ENCODE assay signal across 1 cellular context in the genomic region with DNA sequence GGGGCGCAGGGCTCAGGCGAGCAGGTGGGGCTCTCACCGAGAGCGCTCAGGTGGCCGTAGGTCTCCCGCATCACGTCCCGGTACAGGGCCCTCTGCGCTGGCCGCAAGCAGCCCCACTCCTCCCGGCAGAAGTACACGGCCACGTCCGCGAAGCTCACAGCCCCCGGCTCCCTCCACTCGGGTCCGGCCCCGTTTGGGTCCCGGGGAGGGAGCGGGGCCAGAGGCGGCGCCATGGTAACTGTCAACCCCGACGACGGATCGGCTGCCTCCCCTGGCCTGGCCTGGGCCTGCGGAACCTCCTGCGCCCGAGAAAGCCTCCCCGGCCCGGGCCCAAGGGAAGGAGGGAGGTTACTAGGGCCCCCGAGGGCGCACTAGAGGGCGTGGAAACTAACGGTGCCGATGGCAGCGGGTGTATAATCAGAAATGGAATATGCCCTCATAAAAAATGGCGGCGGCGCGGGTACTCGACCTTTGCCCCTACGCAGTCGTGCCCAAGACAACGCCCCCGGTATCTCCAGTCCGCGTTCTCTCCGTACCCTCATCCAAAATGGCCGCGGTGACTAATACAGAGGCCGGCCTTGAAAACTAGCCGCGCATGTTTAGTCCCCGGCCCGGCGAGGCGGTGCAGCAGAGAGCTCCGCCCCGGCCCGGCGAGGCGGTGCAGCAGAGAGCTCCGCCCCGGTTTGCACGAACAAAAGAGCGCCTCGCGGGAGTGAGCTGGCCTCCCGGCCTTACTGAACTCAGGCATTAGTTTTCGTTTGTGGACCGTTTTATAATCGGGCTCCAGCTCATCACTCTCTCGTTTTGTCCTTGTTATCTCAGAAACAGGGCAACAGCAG.
TF ChIP-seq lines count a peak whose summit lies in the region.

A gene (minus strand): TSS at position 425 of the 839 bp plus-strand sequence. CDS start 192 bp downstream, at position 233.

TF ChIP-seq in HEK293, 187 proteins besides CTCF, POLR2A, EP300 and RAD21 (continued from another document and continues in another):
- TF ChIP-seq, protein P1, sequence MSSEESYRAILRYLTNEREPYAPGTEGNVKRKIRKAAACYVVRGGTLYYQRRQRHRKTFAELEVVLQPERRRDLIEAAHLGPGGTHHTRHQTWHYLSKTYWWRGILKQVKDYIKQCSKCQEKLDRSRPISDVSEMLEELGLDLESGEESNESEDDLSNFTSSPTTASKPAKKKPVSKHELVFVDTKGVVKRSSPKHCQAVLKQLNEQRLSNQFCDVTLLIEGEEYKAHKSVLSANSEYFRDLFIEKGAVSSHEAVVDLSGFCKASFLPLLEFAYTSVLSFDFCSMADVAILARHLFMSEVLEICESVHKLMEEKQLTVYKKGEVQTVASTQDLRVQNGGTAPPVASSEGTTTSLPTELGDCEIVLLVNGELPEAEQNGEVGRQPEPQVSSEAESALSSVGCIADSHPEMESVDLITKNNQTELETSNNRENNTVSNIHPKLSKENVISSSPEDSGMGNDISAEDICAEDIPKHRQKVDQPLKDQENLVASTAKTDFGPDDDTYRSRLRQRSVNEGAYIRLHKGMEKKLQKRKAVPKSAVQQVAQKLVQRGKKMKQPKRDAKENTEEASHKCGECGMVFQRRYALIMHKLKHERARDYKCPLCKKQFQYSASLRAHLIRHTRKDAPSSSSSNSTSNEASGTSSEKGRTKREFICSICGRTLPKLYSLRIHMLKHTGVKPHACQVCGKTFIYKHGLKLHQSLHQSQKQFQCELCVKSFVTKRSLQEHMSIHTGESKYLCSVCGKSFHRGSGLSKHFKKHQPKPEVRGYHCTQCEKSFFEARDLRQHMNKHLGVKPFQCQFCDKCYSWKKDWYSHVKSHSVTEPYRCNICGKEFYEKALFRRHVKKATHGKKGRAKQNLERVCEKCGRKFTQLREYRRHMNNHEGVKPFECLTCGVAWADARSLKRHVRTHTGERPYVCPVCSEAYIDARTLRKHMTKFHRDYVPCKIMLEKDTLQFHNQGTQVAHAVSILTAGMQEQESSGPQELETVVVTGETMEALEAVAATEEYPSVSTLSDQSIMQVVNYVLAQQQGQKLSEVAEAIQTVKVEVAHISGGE (tag by site-specific recombination; conservative IDR thresholded peaks at IDR 0.05; ENCODE audit: low read depth): peak; percentile 91
- TF ChIP-seq MYNN (tag by site-specific recombination; IDR thresholded peaks at IDR 0.05; ENCODE audit: borderline replicate concordance) (0 out of 2 replicates have a peak, but pooled peaks have one; percentile 35), SETDB1 (IDR thresholded peaks at IDR 0.05; ENCODE audit: insufficient read length, low read length) (no peak), ZNF544 (tag by site-specific recombination; IDR thresholded peaks at IDR 0.05) (no peak), GLIS1 (tag by site-specific recombination; IDR thresholded peaks at IDR 0.05) (peak; percentile 33; the same call in 1 of the 2 replicates), ZNF626 (tag by site-specific recombination; IDR thresholded peaks at IDR 0.05) (no peak), ZNF558 (tag by site-specific recombination; IDR thresholded peaks at IDR 0.05) (no peak), SCRT2 (tag by site-specific recombination; IDR thresholded peaks at IDR 0.05) (peak; percentile 56; the same call in 1 of the 2 replicates), ZNF155 (tag by site-specific recombination; IDR thresholded peaks at IDR 0.05) (no peak), ZNF501 (tag by site-specific recombination; IDR thresholded peaks at IDR 0.05) (peak; percentile 68), ZNF664 (tag by site-specific recombination; IDR thresholded peaks at IDR 0.05) (no peak), ZNF138 (tag by site-specific recombination; IDR thresholded peaks at IDR 0.05; ENCODE audit: borderline replicate concordance) (no peak), ZNF302 (tag by site-specific recombination; IDR thresholded peaks at IDR 0.05; ENCODE audit: low read depth) (no peak), RBAK (tag by site-specific recombination; IDR thresholded peaks at IDR 0.05) (no peak), ZNF792 (tag by site-specific recombination; IDR thresholded peaks at IDR 0.05) (no peak), ZNF426 (tag by site-specific recombination; IDR thresholded peaks at IDR 0.05) (no peak), ZNF404 (tag by site-specific recombination; IDR thresholded peaks at IDR 0.05) (no peak), ZNF324 (tag by site-specific recombination; IDR thresholded peaks at IDR 0.05) (no peak), ZNF776 (tag by site-specific recombination; IDR thresholded peaks at IDR 0.05; ENCODE audit: borderline replicate concordance) (no peak), GLIS2 (tag by site-specific recombination; IDR thresholded peaks at IDR 0.05) (peak; percentile 91), ZBTB7A (tag by site-specific recombination; IDR thresholded peaks at IDR 0.05; ENCODE audit: low read depth) (peak; percentile 87), SP3 (tag by site-specific recombination; IDR thresholded peaks at IDR 0.05) (peak; percentile 99), ZNF140 (tag by site-specific recombination; IDR thresholded peaks at IDR 0.05) (no peak), KLF7 (tag by site-specific recombination; IDR thresholded peaks at IDR 0.05; ENCODE audit: borderline replicate concordance) (peak; percentile 88)
- TF ChIP-seq, protein P2, sequence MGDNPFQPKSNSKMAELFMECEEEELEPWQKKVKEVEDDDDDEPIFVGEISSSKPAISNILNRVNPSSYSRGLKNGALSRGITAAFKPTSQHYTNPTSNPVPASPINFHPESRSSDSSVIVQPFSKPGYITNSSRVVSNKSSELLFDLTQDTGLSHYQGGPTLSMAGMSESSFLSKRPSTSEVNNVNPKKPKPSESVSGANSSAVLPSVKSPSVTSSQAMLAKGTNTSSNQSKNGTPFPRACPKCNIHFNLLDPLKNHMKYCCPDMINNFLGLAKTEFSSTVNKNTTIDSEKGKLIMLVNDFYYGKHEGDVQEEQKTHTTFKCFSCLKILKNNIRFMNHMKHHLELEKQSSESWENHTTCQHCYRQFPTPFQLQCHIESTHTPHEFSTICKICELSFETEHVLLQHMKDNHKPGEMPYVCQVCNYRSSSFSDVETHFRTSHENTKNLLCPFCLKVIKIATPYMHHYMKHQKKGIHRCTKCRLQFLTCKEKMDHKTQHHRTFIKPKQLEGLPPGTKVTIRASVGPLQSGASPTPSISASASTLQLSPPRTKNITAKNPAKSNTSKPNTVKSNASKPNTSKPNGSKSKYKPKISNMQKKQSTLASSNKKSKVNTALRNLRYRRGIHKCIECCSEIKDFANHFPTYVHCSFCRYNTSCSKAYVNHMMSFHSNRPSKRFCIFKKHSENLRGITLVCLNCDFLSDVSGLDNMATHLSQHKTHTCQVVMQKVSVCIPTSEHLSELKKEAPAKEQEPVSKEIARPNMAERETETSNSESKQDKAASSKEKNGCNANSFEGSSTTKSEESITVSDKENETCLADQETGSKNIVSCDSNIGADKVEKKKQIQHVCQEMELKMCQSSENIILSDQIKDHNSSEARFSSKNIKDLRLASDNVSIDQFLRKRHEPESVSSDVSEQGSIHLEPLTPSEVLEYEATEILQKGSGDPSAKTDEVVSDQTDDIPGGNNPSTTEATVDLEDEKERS (tag by site-specific recombination; IDR thresholded peaks at IDR 0.05): no peak
- TF ChIP-seq, protein P3, sequence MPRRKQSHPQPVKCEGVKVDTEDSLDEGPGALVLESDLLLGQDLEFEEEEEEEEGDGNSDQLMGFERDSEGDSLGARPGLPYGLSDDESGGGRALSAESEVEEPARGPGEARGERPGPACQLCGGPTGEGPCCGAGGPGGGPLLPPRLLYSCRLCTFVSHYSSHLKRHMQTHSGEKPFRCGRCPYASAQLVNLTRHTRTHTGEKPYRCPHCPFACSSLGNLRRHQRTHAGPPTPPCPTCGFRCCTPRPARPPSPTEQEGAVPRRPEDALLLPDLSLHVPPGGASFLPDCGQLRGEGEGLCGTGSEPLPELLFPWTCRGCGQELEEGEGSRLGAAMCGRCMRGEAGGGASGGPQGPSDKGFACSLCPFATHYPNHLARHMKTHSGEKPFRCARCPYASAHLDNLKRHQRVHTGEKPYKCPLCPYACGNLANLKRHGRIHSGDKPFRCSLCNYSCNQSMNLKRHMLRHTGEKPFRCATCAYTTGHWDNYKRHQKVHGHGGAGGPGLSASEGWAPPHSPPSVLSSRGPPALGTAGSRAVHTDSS (tag by site-specific recombination; IDR thresholded peaks at IDR 0.05): no peak
- TF ChIP-seq, protein P4, sequence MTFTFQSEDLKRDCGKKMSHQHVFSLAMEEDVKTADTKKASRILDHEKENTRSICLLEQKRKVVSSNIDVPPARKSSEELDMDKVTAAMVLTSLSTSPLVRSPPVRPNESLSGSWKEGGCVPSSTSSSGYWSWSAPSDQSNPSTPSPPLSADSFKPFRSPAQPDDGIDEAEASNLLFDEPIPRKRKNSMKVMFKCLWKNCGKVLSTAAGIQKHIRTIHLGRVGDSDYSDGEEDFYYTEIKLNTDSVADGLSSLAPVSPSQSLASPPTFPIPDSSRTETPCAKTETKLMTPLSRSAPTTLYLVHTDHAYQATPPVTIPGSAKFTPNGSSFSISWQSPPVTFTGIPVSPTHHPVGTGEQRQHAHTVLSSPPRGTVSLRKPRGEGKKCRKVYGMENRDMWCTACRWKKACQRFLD (tag by site-specific recombination; IDR thresholded peaks at IDR 0.05): no peak
- TF ChIP-seq, protein P5, sequence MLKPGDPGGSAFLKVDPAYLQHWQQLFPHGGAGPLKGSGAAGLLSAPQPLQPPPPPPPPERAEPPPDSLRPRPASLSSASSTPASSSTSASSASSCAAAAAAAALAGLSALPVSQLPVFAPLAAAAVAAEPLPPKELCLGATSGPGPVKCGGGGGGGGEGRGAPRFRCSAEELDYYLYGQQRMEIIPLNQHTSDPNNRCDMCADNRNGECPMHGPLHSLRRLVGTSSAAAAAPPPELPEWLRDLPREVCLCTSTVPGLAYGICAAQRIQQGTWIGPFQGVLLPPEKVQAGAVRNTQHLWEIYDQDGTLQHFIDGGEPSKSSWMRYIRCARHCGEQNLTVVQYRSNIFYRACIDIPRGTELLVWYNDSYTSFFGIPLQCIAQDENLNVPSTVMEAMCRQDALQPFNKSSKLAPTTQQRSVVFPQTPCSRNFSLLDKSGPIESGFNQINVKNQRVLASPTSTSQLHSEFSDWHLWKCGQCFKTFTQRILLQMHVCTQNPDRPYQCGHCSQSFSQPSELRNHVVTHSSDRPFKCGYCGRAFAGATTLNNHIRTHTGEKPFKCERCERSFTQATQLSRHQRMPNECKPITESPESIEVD (tag by site-specific recombination; IDR thresholded peaks at IDR 0.05): no peak
- TF ChIP-seq, protein P6, sequence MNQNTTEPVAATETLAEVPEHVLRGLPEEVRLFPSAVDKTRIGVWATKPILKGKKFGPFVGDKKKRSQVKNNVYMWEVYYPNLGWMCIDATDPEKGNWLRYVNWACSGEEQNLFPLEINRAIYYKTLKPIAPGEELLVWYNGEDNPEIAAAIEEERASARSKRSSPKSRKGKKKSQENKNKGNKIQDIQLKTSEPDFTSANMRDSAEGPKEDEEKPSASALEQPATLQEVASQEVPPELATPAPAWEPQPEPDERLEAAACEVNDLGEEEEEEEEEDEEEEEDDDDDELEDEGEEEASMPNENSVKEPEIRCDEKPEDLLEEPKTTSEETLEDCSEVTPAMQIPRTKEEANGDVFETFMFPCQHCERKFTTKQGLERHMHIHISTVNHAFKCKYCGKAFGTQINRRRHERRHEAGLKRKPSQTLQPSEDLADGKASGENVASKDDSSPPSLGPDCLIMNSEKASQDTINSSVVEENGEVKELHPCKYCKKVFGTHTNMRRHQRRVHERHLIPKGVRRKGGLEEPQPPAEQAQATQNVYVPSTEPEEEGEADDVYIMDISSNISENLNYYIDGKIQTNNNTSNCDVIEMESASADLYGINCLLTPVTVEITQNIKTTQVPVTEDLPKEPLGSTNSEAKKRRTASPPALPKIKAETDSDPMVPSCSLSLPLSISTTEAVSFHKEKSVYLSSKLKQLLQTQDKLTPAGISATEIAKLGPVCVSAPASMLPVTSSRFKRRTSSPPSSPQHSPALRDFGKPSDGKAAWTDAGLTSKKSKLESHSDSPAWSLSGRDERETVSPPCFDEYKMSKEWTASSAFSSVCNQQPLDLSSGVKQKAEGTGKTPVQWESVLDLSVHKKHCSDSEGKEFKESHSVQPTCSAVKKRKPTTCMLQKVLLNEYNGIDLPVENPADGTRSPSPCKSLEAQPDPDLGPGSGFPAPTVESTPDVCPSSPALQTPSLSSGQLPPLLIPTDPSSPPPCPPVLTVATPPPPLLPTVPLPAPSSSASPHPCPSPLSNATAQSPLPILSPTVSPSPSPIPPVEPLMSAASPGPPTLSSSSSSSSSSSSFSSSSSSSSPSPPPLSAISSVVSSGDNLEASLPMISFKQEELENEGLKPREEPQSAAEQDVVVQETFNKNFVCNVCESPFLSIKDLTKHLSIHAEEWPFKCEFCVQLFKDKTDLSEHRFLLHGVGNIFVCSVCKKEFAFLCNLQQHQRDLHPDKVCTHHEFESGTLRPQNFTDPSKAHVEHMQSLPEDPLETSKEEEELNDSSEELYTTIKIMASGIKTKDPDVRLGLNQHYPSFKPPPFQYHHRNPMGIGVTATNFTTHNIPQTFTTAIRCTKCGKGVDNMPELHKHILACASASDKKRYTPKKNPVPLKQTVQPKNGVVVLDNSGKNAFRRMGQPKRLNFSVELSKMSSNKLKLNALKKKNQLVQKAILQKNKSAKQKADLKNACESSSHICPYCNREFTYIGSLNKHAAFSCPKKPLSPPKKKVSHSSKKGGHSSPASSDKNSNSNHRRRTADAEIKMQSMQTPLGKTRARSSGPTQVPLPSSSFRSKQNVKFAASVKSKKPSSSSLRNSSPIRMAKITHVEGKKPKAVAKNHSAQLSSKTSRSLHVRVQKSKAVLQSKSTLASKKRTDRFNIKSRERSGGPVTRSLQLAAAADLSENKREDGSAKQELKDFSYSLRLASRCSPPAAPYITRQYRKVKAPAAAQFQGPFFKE (tag by site-specific recombination; IDR thresholded peaks at IDR 0.05; ENCODE audit: borderline replicate concordance): no peak
- TF ChIP-seq, protein P7, sequence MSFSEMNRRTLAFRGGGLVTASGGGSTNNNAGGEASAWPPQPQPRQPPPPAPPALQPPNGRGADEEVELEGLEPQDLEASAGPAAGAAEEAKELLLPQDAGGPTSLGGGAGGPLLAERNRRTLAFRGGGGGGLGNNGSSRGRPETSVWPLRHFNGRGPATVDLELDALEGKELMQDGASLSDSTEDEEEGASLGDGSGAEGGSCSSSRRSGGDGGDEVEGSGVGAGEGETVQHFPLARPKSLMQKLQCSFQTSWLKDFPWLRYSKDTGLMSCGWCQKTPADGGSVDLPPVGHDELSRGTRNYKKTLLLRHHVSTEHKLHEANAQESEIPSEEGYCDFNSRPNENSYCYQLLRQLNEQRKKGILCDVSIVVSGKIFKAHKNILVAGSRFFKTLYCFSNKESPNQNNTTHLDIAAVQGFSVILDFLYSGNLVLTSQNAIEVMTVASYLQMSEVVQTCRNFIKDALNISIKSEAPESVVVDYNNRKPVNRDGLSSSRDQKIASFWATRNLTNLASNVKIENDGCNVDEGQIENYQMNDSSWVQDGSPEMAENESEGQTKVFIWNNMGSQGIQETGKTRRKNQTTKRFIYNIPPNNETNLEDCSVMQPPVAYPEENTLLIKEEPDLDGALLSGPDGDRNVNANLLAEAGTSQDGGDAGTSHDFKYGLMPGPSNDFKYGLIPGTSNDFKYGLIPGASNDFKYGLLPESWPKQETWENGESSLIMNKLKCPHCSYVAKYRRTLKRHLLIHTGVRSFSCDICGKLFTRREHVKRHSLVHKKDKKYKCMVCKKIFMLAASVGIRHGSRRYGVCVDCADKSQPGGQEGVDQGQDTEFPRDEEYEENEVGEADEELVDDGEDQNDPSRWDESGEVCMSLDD (tag by site-specific recombination; IDR thresholded peaks at IDR 0.05): no peak
